In the genomic region with DNA sequence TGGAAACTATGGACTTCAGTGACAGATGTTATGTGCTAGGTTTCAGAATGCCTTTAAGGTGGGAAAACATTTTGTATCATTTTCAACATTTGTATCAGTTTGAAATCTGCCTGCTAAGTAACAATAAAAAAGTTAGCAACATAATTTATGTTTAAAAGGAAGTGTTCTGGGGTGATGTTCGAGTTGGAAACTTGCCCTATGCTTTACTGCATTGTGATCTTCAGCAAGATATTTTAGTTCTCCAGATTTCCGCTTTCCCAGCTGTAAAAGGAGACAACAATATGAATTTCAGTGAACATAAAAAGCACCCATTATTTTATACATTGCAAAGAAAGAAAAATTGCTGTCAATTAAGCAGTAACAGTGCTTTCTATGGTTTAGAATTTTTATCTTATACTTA, we compare ENCODE assay signal across 23 cellular contexts.
"Had no signal": no experiment of that assay in that cellular context is flagged by ENCODE, and none has a peak within 500 bp of the region (broad histone marks: within the 10 kb centered on the region; RNA-seq: fewer than 3 reads in every experiment).

No MANE protein-coding gene starts in this region.

- ATAC-seq: activated naive CD4-positive, alpha-beta T cell treated with anti-CD3 and anti-CD28 coated beads, Interleukin-2, amount 50 U/mL, for 72 hours; activated T-cell treated with anti-CD3 and anti-CD28 coated beads, Interleukin-2, amount 50 U/mL, for 72 hours; left colon; right lobe of liver had no signal

- H3K9me3 ChIP-seq: esophagus muscularis mucosa, neutrophil, right lobe of liver, thoracic aorta had no signal

- H3K4me1 ChIP-seq: right lobe of liver had no signal

- H3K36me3 ChIP-seq: esophagus muscularis mucosa, right lobe of liver, thoracic aorta had no signal

- H3K27ac ChIP-seq: coronary artery, esophagus muscularis mucosa, neutrophil, right lobe of liver, thoracic aorta, VCaP had no signal

- H3K27me3 ChIP-seq: esophagus muscularis mucosa, neutrophil, right lobe of liver had no signal

- H3K4me3 ChIP-seq: coronary artery, esophagus muscularis mucosa, lung, right lobe of liver, thoracic aorta had no signal

- FAIRE-seq: keratinocyte, urothelium cell line had no signal

- DNase-seq: activated CD4-positive, alpha-beta T cell treated with anti-CD3 and anti-CD28 coated beads for 4 hours; activated CD4-positive, alpha-beta T cell treated with anti-CD3 and anti-CD28 coated beads, Interleukin-2, amount 50 U/mL, for 4 hours; activated naive CD4-positive, alpha-beta T cell; activated T-cell treated with anti-CD3 and anti-CD28 coated beads for 4 hours; activated T-cell treated with anti-CD3 and anti-CD28 coated beads, Interleukin-2, amount 50 U/mL, for 72 hours; cerebellar nuclear complex; foreskin melanocyte; hippocampal formation; left colon; nephron progenitor cell; right lobe of liver; stimulated activated CD4-positive, alpha-beta T cell treated with anti-CD3 and anti-CD28 coated beads, Interleukin-2, amount 100 ng/mL, for 48 hours; T-helper 1 cell; trophoblast cell had no signal
